Comparison of ENCODE assay signal across 27 cellular contexts in genomic region chr1:33039840-33040239, GRCh38. TPM values are rescaled to one million over a fixed set of nuclear protein-coding genes. Genes with fewer than 3 reads are reported as not detected.
DNase-seq lines count a peak whose midpoint lies in the region; ATAC-seq, FAIRE-seq and TF ChIP-seq lines count a peak whose summit lies in the region.
"Had no signal": no experiment of that assay in that cellular context is flagged by ENCODE, and none has a peak within 500 bp of the region (broad histone marks: within the 10 kb centered on the region; RNA-seq: fewer than 3 reads in every experiment).

No MANE protein-coding gene starts in this region.

- no peaks in the 10 kb centered on the region for H3K9me3 ChIP-seq in GM12878 (replicated peaks; ENCODE audit: control insufficient read depth, insufficient read depth, low read length)
- no peaks in the 10 kb centered on the region for H3K9me3 ChIP-seq in CD8-positive, alpha-beta T cell (ENCODE audit: low read length)
- H3K9me3 ChIP-seq: SJSA1, uterus had no signal

- H4K20me1 ChIP-seq in GM12878 (ENCODE audit: control insufficient read depth, insufficient read depth): no peaks in the 10 kb centered on the region

- peak overlapping the region; percentile 2; the same call in 1 of the 2 replicates for H2AFZ ChIP-seq in GM12878 (ENCODE audit: control insufficient read depth, low read depth, low read length)

- peaks cover 20% of the 10 kb centered on the region for H3K79me2 ChIP-seq in GM12878 (ENCODE audit: control insufficient read depth, insufficient read depth, low read length)

- H3K27ac Mint-ChIP-seq in natural killer cell treated with Interleukin-12 subunit alpha and Interleukin-12 subunit beta and Interleukin-15 and Interleukin-18, amount 100 ng/mL, for 72 hours: peak overlapping the region; percentile 36 to 81
- H3K27ac Mint-ChIP-seq in natural killer cell: no peak overlapping the region
- H3K27ac Mint-ChIP-seq in activated CD4-positive, alpha-beta memory T cell treated with anti-CD3 and anti-CD28 coated beads for 36 hours: no peak overlapping the region
- H3K27ac Mint-ChIP-seq in CD8-positive, alpha-beta T cell: no peak overlapping the region
- no peak overlapping the region for H3K27ac Mint-ChIP-seq in activated naive CD8-positive, alpha-beta T cell treated with anti-CD3 and anti-CD28 coated beads for 36 hours

- POLR2A ChIA-PET in GM12878 (lab: Charles Lee): no interaction called here
- POLR2A ChIA-PET in activated CD4-positive, alpha-beta memory T cell treated with anti-CD3 and anti-CD28 coated beads for 36 hours (lab: Charles Lee): no interaction called here
- POLR2A ChIA-PET in CD8-positive, alpha-beta T cell (lab: Charles Lee): no interaction called here

- H3K9me3 Mint-ChIP-seq in natural killer cell treated with Interleukin-12 subunit alpha and Interleukin-12 subunit beta and Interleukin-15 and Interleukin-18, amount 100 ng/mL, for 72 hours: no peaks in the 10 kb centered on the region
- H3K9me3 Mint-ChIP-seq in natural killer cell: no peaks in the 10 kb centered on the region
- no peaks in the 10 kb centered on the region for H3K9me3 Mint-ChIP-seq in activated CD4-positive, alpha-beta memory T cell treated with anti-CD3 and anti-CD28 coated beads for 36 hours
- H3K9me3 Mint-ChIP-seq in CD8-positive, alpha-beta T cell: no peaks in the 10 kb centered on the region
- H3K9me3 Mint-ChIP-seq in activated naive CD8-positive, alpha-beta T cell treated with anti-CD3 and anti-CD28 coated beads for 36 hours: peaks cover 3% of the 10 kb centered on the region
- H3K9me3 Mint-ChIP-seq: central memory CD8-positive, alpha-beta T cell; immature natural killer cell had no signal

- ATAC-seq in natural killer cell treated with Interleukin-12 subunit alpha and Interleukin-12 subunit beta and Interleukin-15 and Interleukin-18, amount 100 ng/mL, for 72 hours: no peak
- ATAC-seq in natural killer cell (no peak), GM12878 (no peak)
- no peak for ATAC-seq in CD8-positive, alpha-beta T cell
- ATAC-seq: left ventricle myocardium superior, PC-3 had no signal

- TF ChIP-seq EP300 in GM12878 (IDR thresholded peaks at IDR 0.05; ENCODE audit: borderline replicate concordance in 1 of 2, control insufficient read depth in 1 of 2, low read depth in 2 of 2, low read length in 2 of 2): no peak

- CTCF ChIA-PET in GM12878 (lab: Yijun Ruan, JAX): interaction anchor here (0.6 kb wide), 1 partner anchor 15 kb away, joined by 3 read pairs; no protein-coding TSS in a partner anchor
- CTCF ChIA-PET in activated CD4-positive, alpha-beta memory T cell treated with anti-CD3 and anti-CD28 coated beads for 36 hours (lab: Charles Lee): no interaction called here
- CTCF ChIA-PET in CD8-positive, alpha-beta T cell (lab: Charles Lee): no interaction called here

- H3K36me3 Mint-ChIP-seq in natural killer cell treated with Interleukin-12 subunit alpha and Interleukin-12 subunit beta and Interleukin-15 and Interleukin-18, amount 100 ng/mL, for 72 hours: peaks cover 18% of the 10 kb centered on the region
- no peaks in the 10 kb centered on the region for H3K36me3 Mint-ChIP-seq in natural killer cell
- peaks cover 12% of the 10 kb centered on the region for H3K36me3 Mint-ChIP-seq in activated CD4-positive, alpha-beta memory T cell treated with anti-CD3 and anti-CD28 coated beads for 36 hours
- H3K36me3 Mint-ChIP-seq in CD8-positive, alpha-beta T cell: peaks cover 9% of the 10 kb centered on the region
- peaks cover 16% of the 10 kb centered on the region for H3K36me3 Mint-ChIP-seq in activated naive CD8-positive, alpha-beta T cell treated with anti-CD3 and anti-CD28 coated beads for 36 hours
- H3K36me3 Mint-ChIP-seq: immature natural killer cell had no signal

- peaks cover 5% of the 10 kb centered on the region; the same call in 1 of the 2 replicates for H3K4me1 ChIP-seq in GM12878 (ENCODE audit: control insufficient read depth, insufficient read depth, low read length)
- H3K4me1 ChIP-seq in CD8-positive, alpha-beta T cell (ENCODE audit: insufficient read depth, low read length): peaks cover 13% of the 10 kb centered on the region

- H3K4me2 ChIP-seq in GM12878 (ENCODE audit: control insufficient read depth, insufficient read depth): no peak overlapping the region

- no peaks in the 10 kb centered on the region for H3K27me3 ChIP-seq in GM12878 (replicated peaks in 1 of 2; ENCODE audit: control insufficient read depth in 2 of 2, insufficient read depth in 2 of 2, low read length in 1 of 2)
- no peaks in the 10 kb centered on the region for H3K27me3 ChIP-seq in CD8-positive, alpha-beta T cell (ENCODE audit: insufficient read depth, low read length)
- H3K27me3 ChIP-seq: SJSA1, uterus had no signal

- no peak overlapping the region for H3K9ac ChIP-seq in GM12878 (ENCODE audit: control insufficient read depth, insufficient read depth, low read length)

- no peak for DNase-seq in natural killer cell treated with Interleukin-12 subunit alpha and Interleukin-12 subunit beta and Interleukin-15 and Interleukin-18, amount 100 ng/mL, for 72 hours (ENCODE audit: low spot score)
- no peak for DNase-seq in natural killer cell
- peak; percentile 78 for DNase-seq in NOMO-1 treated with dmso at 0.1 percent for 144 hours (lab: John Stamatoyannopoulos, UW; ENCODE audit: unreplicated experiment)
- DNase-seq in GM12878 (ENCODE audit: low read depth, low spot score): no peak
- no peak for DNase-seq in activated CD4-positive, alpha-beta memory T cell treated with anti-CD3 and anti-CD28 coated beads for 36 hours
- DNase-seq in CD8-positive, alpha-beta T cell: no peak
- DNase-seq in HTR-8/SVneo (ENCODE audit: insufficient read length, low spot score): no peak
- DNase-seq in activated naive CD8-positive, alpha-beta T cell treated with anti-CD3 and anti-CD28 coated beads for 36 hours: no peak
- DNase-seq: activated CD4-positive, CD25-positive, alpha-beta regulatory T cell treated with anti-CD3 and anti-CD28 coated beads, Interleukin-2, amount 50 U/mL, for 72 hours; activated naive CD4-positive, alpha-beta T cell treated with anti-CD3 and anti-CD28 coated beads, Interleukin-2, amount 50 U/mL, for 16 hours; activated T-cell treated with anti-CD3 and anti-CD28 coated beads, Interleukin-2, amount 50 U/mL, for 48 hours; DMS 273 treated with DMSO at 0.1 percent for 48 hours; foreskin fibroblast; immature natural killer cell; left ventricle myocardium superior; NCI-H1436; NCI-H2171; NCI-H526 treated with DMSO at 0.1 percent for 48 hours; nucleus accumbens; PC-3; stimulated activated CD4-positive, alpha-beta T cell treated with anti-CD3 and anti-CD28 coated beads, Interleukin-12 subunit alpha, Interleukin-12 subunit beta, amount 100 ng/mL, for 4 hours; stimulated activated CD8-positive, alpha-beta memory T cell treated with anti-CD3 and anti-CD28 coated beads, Interleukin-4, amount 100 ng/mL, for 48 hours; uterus had no signal

- FAIRE-seq in GM12878 (lab: Jason Lieb, UNC) (no peak), HTR-8/SVneo (lab: Jason Lieb, UNC) (no peak)
- FAIRE-seq: GM19239, H1 had no signal

- TF ChIP-seq POLR2A in GM12878 (IDR thresholded peaks at IDR 0.05; ENCODE audit: low read depth, low read length): no peak

- SMC1A ChIA-PET in GM12878 (lab: Charles Lee; ENCODE audit: uncharacterized antibody, unreplicated experiment): interaction anchor here (0.6 to 1.3 kb wide), 2 partner anchors 17 to 1135 kb away, joined by 3 read pairs; no protein-coding TSS in a partner anchor

- no TSS peak for BruUV-seq in GM12878 (replicated peaks; lab: Mats Ljungman, UMichigan)

- H3K4me3 Mint-ChIP-seq in natural killer cell treated with Interleukin-12 subunit alpha and Interleukin-12 subunit beta and Interleukin-15 and Interleukin-18, amount 100 ng/mL, for 72 hours: no peak overlapping the region
- no peak overlapping the region for H3K4me3 Mint-ChIP-seq in natural killer cell
- H3K4me3 Mint-ChIP-seq in activated CD4-positive, alpha-beta memory T cell treated with anti-CD3 and anti-CD28 coated beads for 36 hours: no peak overlapping the region
- no peak overlapping the region for H3K4me3 Mint-ChIP-seq in CD8-positive, alpha-beta T cell
- H3K4me3 Mint-ChIP-seq in activated naive CD8-positive, alpha-beta T cell treated with anti-CD3 and anti-CD28 coated beads for 36 hours: no peak overlapping the region
- H3K4me3 Mint-ChIP-seq: central memory CD8-positive, alpha-beta T cell; immature natural killer cell had no signal

- 24% methylated on average over 8 of the region's 8 CpGs for WGBS in GM12878 (ENCODE audit: insufficient coverage, insufficient replicate concordance, low lambda C conversion rate, missing lambda C conversion rate)

- in situ Hi-C loops in GM12878 (cut with MboI): no loop called here

- H3K4me3 ChIP-seq in GM12878: no peak overlapping the region
- no peak overlapping the region for H3K4me3 ChIP-seq in CD8-positive, alpha-beta T cell (ENCODE audit: low read depth, low read length)
- H3K4me3 ChIP-seq: SJSA1, uterus had no signal

- TF ChIP-seq CTCF in natural killer cell (IDR thresholded peaks at IDR 0.05) (no peak), GM12878 (IDR thresholded peaks at IDR 0.05 in 2 of 3, conservative IDR thresholded peaks at IDR 0.05 in 1 of 3; ENCODE audit: control insufficient read depth in 2 of 3, extremely low read depth in 1 of 3, insufficient read depth in 1 of 3, low read depth in 3 of 3, low read length in 3 of 3) (no peak)
- no peak for TF ChIP-seq CTCF in CD8-positive, alpha-beta T cell (IDR thresholded peaks at IDR 0.05)

- RAD21 ChIA-PET in GM12878 (lab: Charles Lee; ENCODE audit: unreplicated experiment): no interaction called here

- H3K27me3 Mint-ChIP-seq in natural killer cell treated with Interleukin-12 subunit alpha and Interleukin-12 subunit beta and Interleukin-15 and Interleukin-18, amount 100 ng/mL, for 72 hours: no peaks in the 10 kb centered on the region
- H3K27me3 Mint-ChIP-seq in natural killer cell (ENCODE audit: low read depth in 2 of 2): peaks cover 5% of the 10 kb centered on the region in 2 donors
- H3K27me3 Mint-ChIP-seq in activated CD4-positive, alpha-beta memory T cell treated with anti-CD3 and anti-CD28 coated beads for 36 hours: no peaks in the 10 kb centered on the region
- no peaks in the 10 kb centered on the region for H3K27me3 Mint-ChIP-seq in CD8-positive, alpha-beta T cell (ENCODE audit: low read depth)
- H3K27me3 Mint-ChIP-seq in activated naive CD8-positive, alpha-beta T cell treated with anti-CD3 and anti-CD28 coated beads for 36 hours: no peaks in the 10 kb centered on the region
- H3K27me3 Mint-ChIP-seq: central memory CD8-positive, alpha-beta T cell had no signal

- H3K27ac ChIP-seq in GM12878 (ENCODE audit: control insufficient read depth, insufficient read depth): no peak overlapping the region
- no peak overlapping the region for H3K27ac ChIP-seq in CD8-positive, alpha-beta T cell (ENCODE audit: low read depth, low read length)
- H3K27ac ChIP-seq: SJSA1, uterus had no signal

- H3K4me1 Mint-ChIP-seq in natural killer cell treated with Interleukin-12 subunit alpha and Interleukin-12 subunit beta and Interleukin-15 and Interleukin-18, amount 100 ng/mL, for 72 hours (ENCODE audit: low read depth in 2 of 2): peaks cover 44 to 49% of the 10 kb centered on the region in 2 donors
- H3K4me1 Mint-ChIP-seq in natural killer cell: peaks cover 21 to 25% of the 10 kb centered on the region in 2 donors
- H3K4me1 Mint-ChIP-seq in activated CD4-positive, alpha-beta memory T cell treated with anti-CD3 and anti-CD28 coated beads for 36 hours (ENCODE audit: low read depth): peaks cover 18% of the 10 kb centered on the region
- peaks cover 24% of the 10 kb centered on the region for H3K4me1 Mint-ChIP-seq in CD8-positive, alpha-beta T cell (ENCODE audit: low read depth)
- peaks cover 11% of the 10 kb centered on the region for H3K4me1 Mint-ChIP-seq in activated naive CD8-positive, alpha-beta T cell treated with anti-CD3 and anti-CD28 coated beads for 36 hours

- intact Hi-C loops in natural killer cell (cut with micrococcal nuclease) (no loop called here), GM12878 (cut with micrococcal nuclease; ENCODE audit: unreplicated experiment) (loop anchor here (5.0 kb wide), 1 partner anchor 78 kb away; the partner anchor contains the start of gene RNF19B)
- intact Hi-C loops in activated CD4-positive, alpha-beta memory T cell treated with anti-CD3 and anti-CD28 coated beads for 36 hours (cut with micrococcal nuclease): loop anchor here (5.0 kb wide), 3 partner anchors 42 to 103 kb away; partner anchors contain the start of gene AZIN2
- intact Hi-C loops in CD8-positive, alpha-beta T cell (cut with DNase I, micrococcal nuclease): loop anchor here (5.0 to 10.0 kb wide), 4 partner anchors 57 to 863 kb away; partner anchors contain the start of genes TRIM62 (in 2 of the 2), TXLNA (in 1 of the 2) and ZNF362 (in 1 of the 2)

- H3K36me3 ChIP-seq in GM12878 (ENCODE audit: control insufficient read depth in 2 of 2, insufficient read depth in 2 of 2, low read length in 1 of 2): no peaks in the 10 kb centered on the region
- no peaks in the 10 kb centered on the region for H3K36me3 ChIP-seq in CD8-positive, alpha-beta T cell (ENCODE audit: insufficient read depth, low read length)
- H3K36me3 ChIP-seq: uterus had no signal

- no peak for TF ChIP-seq RAD21 in GM12878 (IDR thresholded peaks at IDR 0.05; ENCODE audit: insufficient read depth, low read depth, low read length)

RNA-seq across cellular contexts. Expression of gene AK2, which starts 3.2 kb away (rescaled TPM):
- 100 to 1,000 TPM; 379 to 475 TPM for total RNA-seq in natural killer cell treated with Interleukin-12 subunit alpha and Interleukin-12 subunit beta and Interleukin-15 and Interleukin-18, amount 100 ng/mL, for 72 hours
- 10 to 100 TPM; 64.8 to 94.0 (median 67.1) TPM for total RNA-seq in natural killer cell
- total RNA-seq in GM12878 (2013; cell fraction: nucleolus; rRNA removed): 424 and 447 TPM in 2 replicates
- 191 and 229 TPM in 2 replicates for total RNA-seq in GM12878 (2014; rRNA removed)
- total RNA-seq in GM12878 (2014; rRNA removed; fragmentation: Illumina TruSeq; extraction: Trizol): 284 and 290 TPM in 2 replicates
- total RNA-seq in GM12878 (2021): 272 and 290 TPM in 2 replicates
- polyA plus RNA-seq in GM12878 (2011; ENCODE audit: low read depth): 86.3 TPM
- 415 and 485 TPM in 2 replicates for polyA plus RNA-seq in GM12878 (2011; rRNA removed)
- 398 and 633 TPM in 2 replicates for polyA plus RNA-seq in GM12878 (2011; cell fraction: cytosol; rRNA removed)
- polyA plus RNA-seq in GM12878 (2011; cell fraction: nucleus; rRNA removed): 263 and 302 TPM in 2 replicates
- 170 and 192 TPM in 2 replicates for polyA plus RNA-seq in GM12878 (2012)
- 500 and 533 TPM in 2 replicates for polyA plus RNA-seq in GM12878 (2014; fragmentation: Illumina TruSeq; extraction: Trizol)
- polyA plus RNA-seq in GM12878 (2014; fragmentation: Nextera tagmentation; extraction: Ambion mirVana): 10 to 100 TPM; 52.3 to 80.3 TPM
- polyA plus RNA-seq in GM12878 (2014; rRNA removed): 248 and 259 TPM in 2 replicates
- polyA plus RNA-seq in GM12878 (2016; fragmentation: Nextera tagmentation; extraction: Ambion mirVana): 100 to 1,000 TPM; 347 to 359 TPM
- polyA minus RNA-seq in GM12878 (2011; rRNA and poly(A)+ RNA removed): 119 and 142 TPM in 2 replicates
- polyA minus RNA-seq in GM12878 (2011; cell fraction: cytosol; rRNA and poly(A)+ RNA removed): 81.6 and 83.8 TPM in 2 replicates
- 73.0 and 82.6 TPM in 2 replicates for polyA minus RNA-seq in GM12878 (2011; cell fraction: nucleus; rRNA and poly(A)+ RNA removed)
- 100 to 1,000 TPM; 325 to 328 TPM for total RNA-seq in activated CD4-positive, alpha-beta memory T cell treated with anti-CD3 and anti-CD28 coated beads for 36 hours
- 10 to 100 TPM; 24.3 to 24.9 TPM for total RNA-seq in CD8-positive, alpha-beta T cell
- total RNA-seq in activated naive CD8-positive, alpha-beta T cell treated with anti-CD3 and anti-CD28 coated beads for 36 hours: 100 to 1,000 TPM; 372 to 389 TPM

RNA-seq across cellular contexts. Expression of gene AZIN2, which starts 41.1 kb away (rescaled TPM):
- total RNA-seq in natural killer cell treated with Interleukin-12 subunit alpha and Interleukin-12 subunit beta and Interleukin-15 and Interleukin-18, amount 100 ng/mL, for 72 hours: 1 to 10 TPM; 2.4 to 4.4 TPM
- total RNA-seq in natural killer cell (1 to 10 TPM; 1.9 to 5.1 (median 4.1) TPM), GM12878 (2014; rRNA removed) (0.16 and 0.85 TPM in 2 replicates), GM12878 (2014; rRNA removed; fragmentation: Illumina TruSeq; extraction: Trizol) (0.31 TPM in 1 of 2 replicates, not detected in the other), GM12878 (2021) (0.19 and 0.31 TPM in 2 replicates)
- 0.69 and 0.88 TPM in 2 replicates for total RNA-seq in GM12878 (2013; cell fraction: nucleolus; rRNA removed)
- 2.5 TPM for polyA plus RNA-seq in GM12878 (2011; ENCODE audit: low read depth)
- polyA plus RNA-seq in GM12878 (2011; rRNA removed) (0.04 and 0.14 TPM in 2 replicates), GM12878 (2014; fragmentation: Illumina TruSeq; extraction: Trizol) (0.03 and 0.12 TPM in 2 replicates), GM12878 (2014; fragmentation: Nextera tagmentation; extraction: Ambion mirVana) (under 1 TPM; 0.02 to 0.05 TPM), GM12878 (2014; rRNA removed) (0.15 and 0.52 TPM in 2 replicates), GM12878 (2016; fragmentation: Nextera tagmentation; extraction: Ambion mirVana) (under 1 TPM; 0.33 to 0.35 TPM)
- 0.18 and 0.22 TPM in 2 replicates for polyA plus RNA-seq in GM12878 (2011; cell fraction: cytosol; rRNA removed)
- polyA plus RNA-seq in GM12878 (2011; cell fraction: nucleus; rRNA removed): 0.25 and 0.44 TPM in 2 replicates
- 0.34 and 0.55 TPM in 2 replicates for polyA plus RNA-seq in GM12878 (2012)
- 0.15 TPM in 1 of 2 replicates, not detected in the other for polyA minus RNA-seq in GM12878 (2011; rRNA and poly(A)+ RNA removed)
- not detected in 2 replicates for polyA minus RNA-seq in GM12878 (2011; cell fraction: cytosol; rRNA and poly(A)+ RNA removed)
- polyA minus RNA-seq in GM12878 (2011; cell fraction: nucleus; rRNA and poly(A)+ RNA removed): 0.36 and 0.86 TPM in 2 replicates
- 1 to 10 TPM; 2.5 to 2.9 TPM for total RNA-seq in activated CD4-positive, alpha-beta memory T cell treated with anti-CD3 and anti-CD28 coated beads for 36 hours
- total RNA-seq in CD8-positive, alpha-beta T cell: 1 to 10 TPM; 3.5 to 4.1 TPM
- total RNA-seq in activated naive CD8-positive, alpha-beta T cell treated with anti-CD3 and anti-CD28 coated beads for 36 hours: 1 to 10 TPM; 1.8 to 3.6 TPM

Comparison
In these comparisons a context has a peak if more than half of its experiments do, and no peak if none do; other contexts are left out.
1. H3K27ac Mint-ChIP-seq: peak in natural killer cell treated with Interleukin-12 subunit alpha and Interleukin-12 subunit beta and Interleukin-15 and Interleukin-18, amount 100 ng/mL, for 72 hours (2 of 2); none in natural killer cell (0 of 2), activated CD4-positive, alpha-beta memory T cell treated with anti-CD3 and anti-CD28 coated beads for 36 hours (single experiment), CD8-positive, alpha-beta T cell (single experiment) and activated naive CD8-positive, alpha-beta T cell treated with anti-CD3 and anti-CD28 coated beads for 36 hours (single experiment).